Comparison of ENCODE assay signal across 8 cellular contexts in genomic region chr6:29847871-29848630, GRCh38. TPM values are rescaled to one million over a fixed set of nuclear protein-coding genes. Genes with fewer than 3 reads are reported as not detected.
A peak's percentile ranks its signal among the peaks of the same experiment; 100 is the strongest.
DNase-seq lines count a peak whose midpoint lies in the region; ATAC-seq, FAIRE-seq and TF ChIP-seq lines count a peak whose summit lies in the region.

No MANE protein-coding gene starts in this region.

- no peaks in the 10 kb centered on the region for H3K4me1 ChIP-seq in CD8-positive, alpha-beta memory T cell (ENCODE audit: insufficient read depth, low read length)
- H3K4me1 ChIP-seq in NT2/D1 (ENCODE audit: insufficient read depth, insufficient read length) = no peaks in the 10 kb centered on the region
- no peaks in the 10 kb centered on the region for H3K4me1 ChIP-seq in endothelial cell of umbilical vein (ENCODE audit: control insufficient read depth, extremely low read depth, insufficient read depth, low read length)

- POLR2A ChIA-PET in CD8-positive, alpha-beta memory T cell (lab: Charles Lee) = interaction anchor here (1.0 kb wide), 1 partner anchor 117 kb away, joined by 5 read pairs; no protein-coding TSS in a partner anchor
- POLR2A ChIA-PET in endothelial cell of umbilical vein (lab: Charles Lee) = no interaction called here

- intact Hi-C loops in endothelial cell of umbilical vein (cut with micrococcal nuclease) = loop anchor here (1.0 to 5.0 kb wide), 5 partner anchors 39 to 322 kb away; no protein-coding TSS in a partner anchor

- CTCF ChIA-PET in CD8-positive, alpha-beta memory T cell (lab: Charles Lee) = interaction anchor here (0.7 to 3.0 kb wide), 23 partner anchors 13 to 284 kb away, joined by 3 to 40 read pairs (median 4); no protein-coding TSS in a partner anchor
- CTCF ChIA-PET in endothelial cell of umbilical vein (lab: Charles Lee) = interaction anchor here (0.6 to 3.5 kb wide), 19 partner anchors 8 to 293 kb away, joined by 3 to 88 read pairs (median 5); no protein-coding TSS in a partner anchor

- peaks cover 52 to 72% of the 10 kb centered on the region in 2 donors for H3K27me3 Mint-ChIP-seq in CD8-positive, alpha-beta memory T cell

- H4K20me1 ChIP-seq in endothelial cell of umbilical vein (replicated peaks; ENCODE audit: control insufficient read depth, extremely low read depth, insufficient read depth, low read length) = no peaks in the 10 kb centered on the region

- H3K27ac ChIP-seq in CD8-positive, alpha-beta memory T cell (ENCODE audit: low read depth, low read length) = no peak overlapping the region
- no peak overlapping the region for H3K27ac ChIP-seq in endothelial cell of umbilical vein (ENCODE audit: insufficient read depth, low read depth, low read length)

- peak; percentile 87 to 92 for TF ChIP-seq CTCF in endothelial cell of umbilical vein (IDR thresholded peaks at IDR 0.05; ENCODE audit: extremely low read depth in 1 of 2, insufficient read depth in 1 of 2, low read depth in 1 of 2, low read length in 2 of 2)

- peaks cover 33% of the 10 kb centered on the region for H3K27me3 ChIP-seq in CD8-positive, alpha-beta memory T cell (ENCODE audit: insufficient read depth, low read length, poor library complexity, severe bottlenecking)
- H3K27me3 ChIP-seq in NT2/D1 (ENCODE audit: insufficient read depth, insufficient read length) (peaks cover 19% of the 10 kb centered on the region), endothelial cell of umbilical vein (ENCODE audit: control insufficient read depth in 2 of 2, insufficient read depth in 2 of 2, low read length in 2 of 2) (peaks cover 41 to 48% of the 10 kb centered on the region in 2 experiments)

- H3K36me3 ChIP-seq in CD8-positive, alpha-beta memory T cell (ENCODE audit: insufficient read depth, low read length) = no peaks in the 10 kb centered on the region
- H3K36me3 ChIP-seq in NT2/D1 (ENCODE audit: insufficient read depth, insufficient read length, low read length) (no peaks in the 10 kb centered on the region), endothelial cell of umbilical vein (ENCODE audit: control insufficient read depth in 2 of 2, extremely low read depth in 1 of 2, insufficient read depth in 2 of 2, low read length in 2 of 2) (no peaks in the 10 kb centered on the region)

- BruUV-seq in endothelial cell of umbilical vein (replicated peaks; lab: Mats Ljungman, UMichigan) = no TSS peak

- no peaks in the 10 kb centered on the region for H3K9me1 ChIP-seq in endothelial cell of umbilical vein (replicated peaks; ENCODE audit: control insufficient read depth, extremely low read depth, insufficient read depth, low read length)

- no peak overlapping the region for H3K4me2 ChIP-seq in endothelial cell of umbilical vein (ENCODE audit: insufficient read depth, low read length)

- no peaks in the 10 kb centered on the region for H3K9me3 ChIP-seq in CD8-positive, alpha-beta memory T cell (ENCODE audit: low read length)
- peaks cover 13% of the 10 kb centered on the region; the same call in 1 of the 2 replicates for H3K9me3 ChIP-seq in NT2/D1 (ENCODE audit: insufficient read depth, low read length)
- no peaks in the 10 kb centered on the region for H3K9me3 ChIP-seq in endothelial cell of umbilical vein (replicated peaks; ENCODE audit: control insufficient read depth, insufficient read depth, low read length)

- peaks cover 0 to 7% (median 1%) of the 10 kb centered on the region in 3 donors for H3K36me3 Mint-ChIP-seq in CD8-positive, alpha-beta memory T cell

- H2AFZ ChIP-seq in endothelial cell of umbilical vein (ENCODE audit: low read depth, low read length) = no peak overlapping the region

- H3K9me3 Mint-ChIP-seq in CD8-positive, alpha-beta memory T cell = peaks cover 0 to 4% (median 0%) of the 10 kb centered on the region in 5 donors

- peaks cover 10 to 18% (median 13%) of the 10 kb centered on the region in 3 donors for H3K4me1 Mint-ChIP-seq in CD8-positive, alpha-beta memory T cell

- H3K9ac ChIP-seq in NT2/D1 (ENCODE audit: insufficient read length, low read depth) = no peak overlapping the region
- H3K9ac ChIP-seq in endothelial cell of umbilical vein (replicated peaks; ENCODE audit: extremely low read depth, insufficient read depth, low read length) = no peak overlapping the region

- no peak for TF ChIP-seq POLR2A in endothelial cell of umbilical vein (IDR thresholded peaks at IDR 0.05; ENCODE audit: low read depth, low read length)

- H3K4me3 ChIP-seq in CD8-positive, alpha-beta memory T cell (ENCODE audit: low read length) = no peak overlapping the region
- H3K4me3 ChIP-seq in NT2/D1 (ENCODE audit: insufficient read length, low read depth) (no peak overlapping the region), endothelial cell of umbilical vein (replicated peaks in 1 of 3; ENCODE audit: insufficient read depth in 1 of 3, low read depth in 1 of 3, low read length in 3 of 3) (no peak overlapping the region)

- peak; percentile 71 to 88 (median 79) for DNase-seq in CD8-positive, alpha-beta memory T cell
- DNase-seq in NT2/D1 (ENCODE audit: low read depth, low spot score) (peak; percentile 33), endothelial cell of umbilical vein (ENCODE audit: low read depth, low spot score) (peak; percentile 57), middle frontal gyrus (ENCODE audit: extremely low spot score, low spot score) (peak; percentile 32)
- DNase-seq in activated CD8-positive, alpha-beta memory T cell treated with anti-CD3 and anti-CD28 coated beads, Interleukin-2, amount 50 U/mL, for 1 hour (ENCODE audit: extremely low read depth) = peak; percentile 49
- DNase-seq in stimulated activated CD8-positive, alpha-beta memory T cell treated with anti-CD3 and anti-CD28 coated beads, Interleukin-4, amount 100 ng/mL, for 24 hours (ENCODE audit: low read depth) = peak; percentile 74

- H3K27ac Mint-ChIP-seq in CD8-positive, alpha-beta memory T cell = peak overlapping the region in 1 of 8 donors; percentile 40

- ATAC-seq in HG02885 (IDR thresholded peaks at IDR 0.05; ENCODE audit: poor library complexity, unreplicated experiment) (peak; percentile 53), GM21526 (IDR thresholded peaks at IDR 0.05; ENCODE audit: low FRiP score, unreplicated experiment) (no peak)

- peak overlapping the region in 5 of 7 donors; percentile 15 to 45 (median 37) for H3K4me3 Mint-ChIP-seq in CD8-positive, alpha-beta memory T cell

- peak; percentile 72 for FAIRE-seq in endothelial cell of umbilical vein (lab: Jason Lieb, UNC)

- no peaks in the 10 kb centered on the region for H3K79me2 ChIP-seq in endothelial cell of umbilical vein (ENCODE audit: control insufficient read depth, insufficient read depth, low read length)

- dilution Hi-C loops in endothelial cell of umbilical vein (cut with MboI; ENCODE audit: extremely low pct_ligation_motif_present, low sequenced_read_pairs) = no loop called here

TF ChIP-seq in endothelial cell of umbilical vein, 7 proteins besides CTCF, POLR2A, EP300 and RAD21:
- no peak for TF ChIP-seq GATA2 (IDR thresholded peaks at IDR 0.05; ENCODE audit: insufficient read depth, insufficient read length, low read depth, low read length)
- TF ChIP-seq MAX (IDR thresholded peaks at IDR 0.05; ENCODE audit: insufficient read depth, insufficient read length) = no peak
- no peak for TF ChIP-seq FOS (IDR thresholded peaks at IDR 0.05; ENCODE audit: borderline replicate concordance, insufficient read depth, low read length)
- no peak for TF ChIP-seq MYC (IDR thresholded peaks at IDR 0.05; ENCODE audit: low read depth, low read length)

RNA-seq across cellular contexts. Expression of gene HLA-G, which starts 20.4 kb away (rescaled TPM):
- under 1 TPM; 0.59 to 0.69 TPM for total RNA-seq in CD8-positive, alpha-beta memory T cell
- polyA plus RNA-seq in CD8-positive, alpha-beta memory T cell = 3.2 TPM
- total RNA-seq in endothelial cell of umbilical vein = 0.24 TPM in 1 of 2 replicates, not detected in the other
- polyA plus RNA-seq in endothelial cell of umbilical vein = not detected in 2 replicates
- not detected in 2 replicates for polyA plus RNA-seq in endothelial cell of umbilical vein (2011; cell fraction: cytosol; rRNA removed)
- polyA plus RNA-seq in endothelial cell of umbilical vein (2011; cell fraction: nucleus; rRNA removed) = not detected in 2 replicates
- polyA plus RNA-seq in endothelial cell of umbilical vein (2012) = not detected in 2 replicates
- not detected in 2 replicates for polyA minus RNA-seq in endothelial cell of umbilical vein
- polyA minus RNA-seq in endothelial cell of umbilical vein (2011; cell fraction: cytosol; rRNA and poly(A)+ RNA removed) = not detected
- not detected in 2 replicates for polyA minus RNA-seq in endothelial cell of umbilical vein (2011; cell fraction: nucleus; rRNA and poly(A)+ RNA removed)
